ENCODE assay signal across 36 cellular contexts in the genomic region with DNA sequence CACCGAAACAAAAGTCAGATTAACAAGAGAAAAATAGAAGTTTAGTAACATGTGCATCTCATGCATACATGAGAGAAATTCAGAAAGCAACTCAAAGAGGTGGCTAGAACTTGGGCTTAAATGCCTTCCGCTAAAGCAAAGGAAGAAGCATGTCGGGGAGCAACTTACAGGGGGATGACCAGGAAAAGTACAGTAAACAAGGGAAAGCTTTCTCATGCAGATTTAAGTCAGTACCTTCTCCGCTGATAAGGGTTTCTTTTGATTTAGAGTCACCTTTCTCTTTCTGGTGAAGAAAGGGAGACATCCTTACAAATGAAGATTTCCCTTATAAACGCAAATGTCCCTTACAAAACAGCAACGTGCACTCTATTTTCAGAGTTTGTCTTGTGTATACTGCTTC. TPM values are rescaled to one million over a fixed set of nuclear protein-coding genes. Genes with fewer than 3 reads are reported as not detected.
"Had no signal": no experiment of that assay in that cellular context is flagged by ENCODE, and none has a peak within 500 bp of the region (broad histone marks: within the 10 kb centered on the region; RNA-seq: fewer than 3 reads in every experiment).

No MANE protein-coding gene starts in this region.

- FAIRE-seq: TTC549 had no signal

- H3K4me1 ChIP-seq: adrenal gland, breast epithelium had no signal

- H3K4me3 ChIP-seq: adrenal gland, breast epithelium, SK-N-MC had no signal

- H3K27ac ChIP-seq: adrenal gland, SK-N-MC had no signal

- DNase-seq: activated CD4-positive, alpha-beta memory T cell treated with anti-CD3 and anti-CD28 coated beads, Interleukin-2, amount 10 ng/mL, durations not matched to agents 7 days and 5 days; activated CD4-positive, alpha-beta T cell treated with anti-CD3 and anti-CD28 coated beads for 36 hours; activated CD4-positive, alpha-beta T cell treated with anti-CD3 and anti-CD28 coated beads, Interleukin-2, amount 50 U/mL, for 1 hour; activated CD4-positive, CD25-positive, alpha-beta regulatory T cell; activated gamma-delta T cell treated with Interleukin-2 at 50 U/mL for 16 hours; activated naive CD4-positive, alpha-beta T cell treated with anti-CD3 and anti-CD28 coated beads, Interleukin-2, amount 50 U/mL, for 16 hours; activated naive CD8-positive, alpha-beta T cell treated with anti-CD3 and anti-CD28 coated beads, Interleukin-2, amount 10 ng/mL, durations not matched to agents 7 days and 5 days; activated T-cell treated with anti-CD3 and anti-CD28 coated beads for 4 hours; activated T-cell treated with anti-CD3 and anti-CD28 coated beads, Interleukin-2, amount 50 U/mL, for 48 hours; adrenal gland; anterior cingulate cortex; caudate nucleus; NCI-H1092; NCI-H1417 treated with DMSO at 0.1 percent for 48 hours; NCI-H1694; NCI-H2029; NCI-H2107; NCI-H2171 treated with DMSO at 0.1 percent for 48 hours; NCI-H226; NCI-H526; NCI-H82; OCI-M1; RPMI8226; T-cell; T-helper 2 cell; T1000 had no signal

- ATAC-seq: activated CD4-positive, alpha-beta T cell treated with anti-CD3 and anti-CD28 coated beads for 36 hours; activated T-helper 17 cell treated with anti-CD3 and anti-CD28 coated beads, Interleukin-2, amount 50 U/mL, for 72 hours; Panc1; Right ventricle myocardium inferior; T-cell had no signal

- H3K36me3 ChIP-seq: adrenal gland, breast epithelium had no signal

- H3K27me3 ChIP-seq: adrenal gland, breast epithelium had no signal

- H3K9me3 ChIP-seq: adrenal gland, breast epithelium had no signal

RNA-seq across cellular contexts. Expression of gene RNASE6, which starts 6.0 kb away (rescaled TPM):
- total RNA-seq: MCF 10A had no signal

RNA-seq across cellular contexts. Expression of gene EDDM3B, which starts 6.8 kb away (rescaled TPM):
- total RNA-seq: activated CD4-positive, alpha-beta memory T cell treated with anti-CD3 and anti-CD28 coated beads, Interleukin-2, amount 10 ng/mL, durations not matched to agents 7 days and 5 days; activated CD4-positive, alpha-beta T cell treated with anti-CD3 and anti-CD28 coated beads for 36 hours; activated CD8-positive, alpha-beta memory T cell treated with anti-CD3 and anti-CD28 coated beads for 36 hours; activated naive CD8-positive, alpha-beta T cell treated with anti-CD3 and anti-CD28 coated beads, Interleukin-2, amount 10 ng/mL, durations not matched to agents 7 days and 5 days; activated T-helper 17 cell treated with anti-CD3 and anti-CD28 coated beads, Interleukin-2, amount 50 U/mL, for 72 hours; adrenal gland; cerebellum; MCF 10A; NCI-H460; Right ventricle myocardium inferior; T-cell had no signal
- polyA plus RNA-seq: adrenal gland had no signal

RNA-seq across cellular contexts. Expression of gene RNASE1, which starts 27.6 kb away (rescaled TPM):
- total RNA-seq: activated CD4-positive, alpha-beta memory T cell treated with anti-CD3 and anti-CD28 coated beads, Interleukin-2, amount 10 ng/mL, durations not matched to agents 7 days and 5 days; activated CD4-positive, alpha-beta T cell treated with anti-CD3 and anti-CD28 coated beads for 36 hours; activated CD8-positive, alpha-beta memory T cell treated with anti-CD3 and anti-CD28 coated beads for 36 hours; MCF 10A; NCI-H460 had no signal

RNA-seq across cellular contexts. Expression of gene EDDM3A, which starts 29.4 kb away (rescaled TPM):
- total RNA-seq: activated CD4-positive, alpha-beta memory T cell treated with anti-CD3 and anti-CD28 coated beads, Interleukin-2, amount 10 ng/mL, durations not matched to agents 7 days and 5 days; activated CD4-positive, alpha-beta T cell treated with anti-CD3 and anti-CD28 coated beads for 36 hours; activated CD8-positive, alpha-beta memory T cell treated with anti-CD3 and anti-CD28 coated beads for 36 hours; activated naive CD8-positive, alpha-beta T cell treated with anti-CD3 and anti-CD28 coated beads, Interleukin-2, amount 10 ng/mL, durations not matched to agents 7 days and 5 days; activated T-helper 17 cell treated with anti-CD3 and anti-CD28 coated beads, Interleukin-2, amount 50 U/mL, for 72 hours; adrenal gland; breast epithelium; cerebellum; MCF 10A; NCI-H460; Right ventricle myocardium inferior; T-cell had no signal
- polyA plus RNA-seq: adrenal gland had no signal
